28 cellular contexts compared by ENCODE assay signal in the genomic region with DNA sequence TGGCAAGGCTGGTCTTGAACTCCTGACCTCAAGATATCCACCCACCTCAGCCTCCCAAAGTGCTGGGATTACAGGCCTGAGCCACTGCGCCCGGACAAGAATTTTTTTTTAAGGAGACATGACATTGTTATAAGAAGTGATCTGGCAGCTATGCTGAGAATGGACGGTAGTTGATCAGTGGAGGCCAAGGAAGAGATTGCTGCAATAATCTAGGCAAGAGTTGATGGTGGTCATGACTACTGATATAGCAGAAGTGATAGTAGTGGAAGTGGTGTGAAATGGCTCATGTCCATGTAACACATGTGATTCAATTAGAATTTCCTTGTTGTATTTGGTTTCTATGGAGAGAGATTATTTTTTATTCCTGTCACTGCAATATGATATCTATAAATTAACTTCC.
"Had no signal": no experiment of that assay in that cellular context is flagged by ENCODE, and none has a peak within 500 bp of the region (broad histone marks: within the 10 kb centered on the region; RNA-seq: fewer than 3 reads in every experiment).

No MANE protein-coding gene starts in this region.

- H3K4me1 ChIP-seq: stomach, testis, thyroid gland, tibial nerve, transverse colon, upper lobe of left lung, upper lobe of right lung, uterus, vagina had no signal

- FAIRE-seq: urothelium cell line had no signal

- H3K4me3 ChIP-seq: stomach, suprapubic skin, testis, thoracic aorta, thyroid gland, tibial artery, tibial nerve, transverse colon, upper lobe of left lung, upper lobe of right lung, uterus, vagina had no signal

- H3K27ac ChIP-seq: stomach, suprapubic skin, testis, thoracic aorta, thyroid gland, tibial artery, tibial nerve, transverse colon, upper lobe of left lung, upper lobe of right lung, uterus, vagina had no signal

- H3K9me3 Mint-ChIP-seq: stimulated activated effector memory CD8-positive, alpha-beta T cell treated with anti-CD3 and anti-CD28 coated beads, Interleukin-12 subunit alpha, Interleukin-12 subunit beta, amount 100 ng/mL, for 72 hours; stimulated activated naive B cell treated with anti-CD40 and anti-IgM and Interleukin-4, amounts not matched to agents 10 μg/mL and 1 μg/mL and 100 μg/mL, for 72 hours; stimulated activated naive CD8-positive, alpha-beta T cell treated with anti-CD3 and anti-CD28 coated beads, Interleukin-15, amount 100 ng/mL, for 72 hours; stimulated activated naive CD8-positive, alpha-beta T cell treated with anti-CD3 and anti-CD28 coated beads, Interleukin-15, Interleukin-2, amounts not matched to agents 100 ng/mL and 50 ng/mL, for 24 hours; type B pancreatic cell had no signal

- H3K4me1 Mint-ChIP-seq: stimulated activated effector memory CD8-positive, alpha-beta T cell treated with anti-CD3 and anti-CD28 coated beads, Interleukin-12 subunit alpha, Interleukin-12 subunit beta, amount 100 ng/mL, for 72 hours; stimulated activated memory B cell treated with anti-CD40 and anti-IgM and Interleukin-4, amounts not matched to agents 10 μg/mL and 1 μg/mL and 100 μg/mL, for 72 hours; stimulated activated naive CD8-positive, alpha-beta T cell treated with anti-CD3 and anti-CD28 coated beads, Interleukin-15, amount 100 ng/mL, for 72 hours had no signal

- ATAC-seq: stimulated activated effector memory CD8-positive, alpha-beta T cell treated with anti-CD3 and anti-CD28 coated beads, Interleukin-12 subunit alpha, Interleukin-12 subunit beta, amount 100 ng/mL, for 72 hours; stimulated activated memory B cell treated with anti-CD40 and anti-IgM and Interleukin-4, amounts not matched to agents 10 μg/mL and 1 μg/mL and 100 μg/mL, for 72 hours; stimulated activated naive B cell treated with anti-CD40 and anti-IgM and Interleukin-4, amounts not matched to agents 10 μg/mL and 1 μg/mL and 100 μg/mL, for 72 hours; stimulated activated naive CD8-positive, alpha-beta T cell treated with anti-CD3 and anti-CD28 coated beads, Interleukin-15, amount 100 ng/mL, for 72 hours; stimulated activated naive CD8-positive, alpha-beta T cell treated with anti-CD3 and anti-CD28 coated beads, Interleukin-15, Interleukin-2, amounts not matched to agents 100 U/mL and 50 U/mL, for 24 hours; upper lobe of right lung had no signal

- H3K27me3 ChIP-seq: stomach, suprapubic skin, testis, thyroid gland, tibial artery, tibial nerve, transverse colon, upper lobe of left lung, upper lobe of right lung, uterus, vagina had no signal

- H3K36me3 ChIP-seq: stomach, suprapubic skin, thoracic aorta, thyroid gland, tibial artery, tibial nerve, transverse colon, upper lobe of left lung, upper lobe of right lung, uterus, vagina had no signal

- H3K27ac Mint-ChIP-seq: stimulated activated effector memory CD8-positive, alpha-beta T cell treated with anti-CD3 and anti-CD28 coated beads, Interleukin-12 subunit alpha, Interleukin-12 subunit beta, amount 100 ng/mL, for 72 hours; stimulated activated memory B cell treated with anti-CD40 and anti-IgM and Interleukin-4, amounts not matched to agents 10 μg/mL and 1 μg/mL and 100 μg/mL, for 72 hours; stimulated activated naive B cell treated with anti-CD40 and anti-IgM and Interleukin-4, amounts not matched to agents 10 μg/mL and 1 μg/mL and 100 μg/mL, for 72 hours; stimulated activated naive CD8-positive, alpha-beta T cell treated with anti-CD3 and anti-CD28 coated beads, Interleukin-15, amount 100 ng/mL, for 72 hours; stimulated activated naive CD8-positive, alpha-beta T cell treated with anti-CD3 and anti-CD28 coated beads, Interleukin-15, Interleukin-2, amounts not matched to agents 100 ng/mL and 50 ng/mL, for 24 hours; type B pancreatic cell had no signal

- H3K27me3 Mint-ChIP-seq: stimulated activated memory B cell treated with anti-CD40 and anti-IgM and Interleukin-4, amounts not matched to agents 10 μg/mL and 1 μg/mL and 100 μg/mL, for 72 hours; stimulated activated naive B cell treated with anti-CD40 and anti-IgM and Interleukin-4, amounts not matched to agents 10 μg/mL and 1 μg/mL and 100 μg/mL, for 72 hours; stimulated activated naive CD8-positive, alpha-beta T cell treated with anti-CD3 and anti-CD28 coated beads, Interleukin-15, amount 100 ng/mL, for 72 hours; stimulated activated naive CD8-positive, alpha-beta T cell treated with anti-CD3 and anti-CD28 coated beads, Interleukin-15, Interleukin-2, amounts not matched to agents 100 ng/mL and 50 ng/mL, for 24 hours; type B pancreatic cell had no signal

- H3K4me3 Mint-ChIP-seq: stimulated activated effector memory CD8-positive, alpha-beta T cell treated with anti-CD3 and anti-CD28 coated beads, Interleukin-12 subunit alpha, Interleukin-12 subunit beta, amount 100 ng/mL, for 72 hours; stimulated activated memory B cell treated with anti-CD40 and anti-IgM and Interleukin-4, amounts not matched to agents 10 μg/mL and 1 μg/mL and 100 μg/mL, for 72 hours; stimulated activated naive B cell treated with anti-CD40 and anti-IgM and Interleukin-4, amounts not matched to agents 10 μg/mL and 1 μg/mL and 100 μg/mL, for 72 hours; stimulated activated naive CD8-positive, alpha-beta T cell treated with anti-CD3 and anti-CD28 coated beads, Interleukin-15, amount 100 ng/mL, for 72 hours; stimulated activated naive CD8-positive, alpha-beta T cell treated with anti-CD3 and anti-CD28 coated beads, Interleukin-15, Interleukin-2, amounts not matched to agents 100 ng/mL and 50 ng/mL, for 24 hours; type B pancreatic cell had no signal

- DNase-seq: stimulated activated CD4-positive, alpha-beta T cell treated with anti-CD3 and anti-CD28 coated beads, Interleukin-2, amount 100 ng/mL, for 48 hours; stimulated activated CD4-positive, alpha-beta T cell treated with anti-CD3 and anti-CD28 coated beads, Interleukin-4, amount 100 ng/mL, for 1 hour; stimulated activated CD4-positive, alpha-beta T cell treated with anti-CD3 and anti-CD28 coated beads, Interleukin-4, amount 100 ng/mL, for 24 hours; stimulated activated CD4-positive, alpha-beta T cell treated with anti-CD3 and anti-CD28 coated beads, Interleukin-4, amount 100 ng/mL, for 4 hours; stimulated activated CD8-positive, alpha-beta memory T cell treated with anti-CD3 and anti-CD28 coated beads, Interleukin-4, amount 100 ng/mL, for 48 hours; stimulated activated naive B cell treated with anti-CD40 and anti-IgM and Interleukin-4, amounts not matched to agents 10 μg/mL and 1 μg/mL and 100 μg/mL, for 72 hours; stimulated activated naive CD4-positive, alpha-beta T cell; stimulated activated naive CD4-positive, alpha-beta T cell treated with Interleukin-2 at 50 U/mL for 16 hours; stimulated activated naive CD8-positive, alpha-beta T cell treated with anti-CD3 and anti-CD28 coated beads, Interleukin-15, amount 100 ng/mL, for 72 hours; stimulated activated naive CD8-positive, alpha-beta T cell treated with anti-CD3 and anti-CD28 coated beads, Interleukin-15, Interleukin-2, amounts not matched to agents 100 U/mL and 50 U/mL, for 24 hours; stomach; substantia nigra; testis; thyroid gland; tibial artery; transverse colon; upper lobe of left lung; upper lobe of right lung; uterus had no signal

- H3K36me3 Mint-ChIP-seq: stimulated activated effector memory CD8-positive, alpha-beta T cell treated with anti-CD3 and anti-CD28 coated beads, Interleukin-12 subunit alpha, Interleukin-12 subunit beta, amount 100 ng/mL, for 72 hours; stimulated activated memory B cell treated with anti-CD40 and anti-IgM and Interleukin-4, amounts not matched to agents 10 μg/mL and 1 μg/mL and 100 μg/mL, for 72 hours; stimulated activated naive B cell treated with anti-CD40 and anti-IgM and Interleukin-4, amounts not matched to agents 10 μg/mL and 1 μg/mL and 100 μg/mL, for 72 hours; type B pancreatic cell had no signal

- H3K9me3 ChIP-seq: stomach, suprapubic skin, testis, thoracic aorta, thyroid gland, tibial artery, tibial nerve, transverse colon, upper lobe of left lung, upper lobe of right lung, uterus, vagina had no signal
